In the genomic region with DNA sequence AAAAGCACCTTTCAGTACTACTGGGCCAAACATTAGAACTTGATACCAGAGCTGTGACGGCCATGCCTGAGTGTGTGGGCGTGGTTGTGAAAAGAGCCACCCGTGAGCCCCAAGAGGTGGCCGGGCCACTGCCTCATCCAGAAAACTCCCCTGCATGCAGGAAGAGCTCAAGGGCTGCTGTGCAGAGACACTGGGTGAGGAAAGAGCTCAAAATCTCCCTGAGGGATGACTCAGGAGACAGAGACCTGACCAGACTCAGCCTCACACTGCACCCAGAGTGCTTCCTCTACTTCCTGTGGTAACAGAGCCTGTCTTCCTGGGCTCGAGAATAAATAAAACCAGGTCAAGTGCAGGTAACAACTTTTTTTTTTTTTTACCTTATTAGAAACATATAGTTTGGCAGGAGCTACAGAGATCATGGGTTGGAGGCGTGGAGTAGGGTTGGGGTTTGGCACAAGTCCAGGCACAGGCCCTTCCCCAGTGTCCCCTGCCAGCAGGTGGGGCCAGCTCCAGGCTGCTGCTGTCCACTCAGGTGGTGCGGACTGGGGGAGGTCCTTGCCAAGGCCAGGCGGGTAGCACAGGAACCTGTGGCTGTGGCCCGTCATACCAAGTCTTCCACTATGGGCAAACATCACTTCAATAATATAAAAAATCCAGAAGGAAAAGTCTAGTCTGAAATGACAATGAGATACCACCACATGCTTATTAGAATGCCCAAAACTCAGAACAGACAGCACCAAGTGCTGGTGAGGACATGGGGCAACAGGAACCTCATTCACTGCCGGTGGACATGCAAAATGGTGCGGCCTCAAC, we compare ENCODE assay signal across 8 cellular contexts. TPM values are rescaled to one million over a fixed set of nuclear protein-coding genes. Genes with fewer than 3 reads are reported as not detected.
DNase-seq lines count a peak whose midpoint lies in the region; ATAC-seq and TF ChIP-seq lines count a peak whose summit lies in the region.

No MANE protein-coding gene starts in this region.

- DNase-seq in NCI-H226: peak; percentile 67
- DNase-seq in activated T-cell treated with anti-CD3 and anti-CD28 coated beads for 48 hours (ENCODE audit: low read depth): peak; percentile 52
- DNase-seq in hepatic stellate cell (ENCODE audit: low spot score): peak; percentile 83
- DNase-seq in stimulated activated CD8-positive, alpha-beta memory T cell treated with anti-CD3 and anti-CD28 coated beads, Interleukin-2, amount 100 ng/mL, for 48 hours (ENCODE audit: low read depth in 2 of 2): peak; percentile 32 to 42
- DNase-seq in superior temporal gyrus (ENCODE audit: extremely low spot score): no peak
- no peak for DNase-seq in OCI-LY7 (ENCODE audit: low spot score)
- DNase-seq in NCI-H2107 treated with DMSO at 0.1 percent for 48 hours (lab: John Stamatoyannopoulos, UW; ENCODE audit: unreplicated experiment): no peak

- CTCF ChIA-PET in OCI-LY7 (lab: Charles Lee; ENCODE audit: unreplicated experiment): no interaction called here

- peaks cover 19% of the 10 kb centered on the region for H3K4me1 ChIP-seq in OCI-LY7 (ENCODE audit: insufficient read depth, low read length, poor library complexity, severe bottlenecking)

- peaks cover 22% of the 10 kb centered on the region; the same call in 1 of the 2 replicates for H3K79me2 ChIP-seq in OCI-LY7 (ENCODE audit: insufficient read depth, low read depth, low read length)

- peak; percentile 47 for ATAC-seq in GM18520 (IDR thresholded peaks at IDR 0.05; ENCODE audit: unreplicated experiment)

- intact Hi-C loops in OCI-LY7 (cut with micrococcal nuclease; ENCODE audit: unreplicated experiment): no loop called here

- peaks cover 10% of the 10 kb centered on the region; the same call in 1 of the 2 replicates for H4K20me1 ChIP-seq in OCI-LY7 (ENCODE audit: insufficient read depth, low read length)

- H3K27ac ChIP-seq in OCI-LY7 (ENCODE audit: low read depth, low read length, poor library complexity, severe bottlenecking): no peak overlapping the region

- H3K4me2 ChIP-seq in OCI-LY7 (ENCODE audit: low read length): no peak overlapping the region

- no peak overlapping the region for H2AFZ ChIP-seq in OCI-LY7 (ENCODE audit: low read length)

- no peak for TF ChIP-seq CTCF in OCI-LY7 (conservative IDR thresholded peaks at IDR 0.05; ENCODE audit: low read length)

- H3K9me2 ChIP-seq in OCI-LY7 (ENCODE audit: insufficient read depth, low read length): no peaks in the 10 kb centered on the region

- BruUV-seq in OCI-LY7 (replicated peaks; lab: Mats Ljungman, UMichigan): no TSS peak

- H3K9me3 ChIP-seq in OCI-LY7 (ENCODE audit: low read length): no peaks in the 10 kb centered on the region

- H3K4me3 ChIP-seq in OCI-LY7 (ENCODE audit: low read depth, low read length, poor library complexity, severe bottlenecking): no peak overlapping the region

- no peaks in the 10 kb centered on the region for H3K36me3 ChIP-seq in OCI-LY7 (ENCODE audit: insufficient read depth, low read length)

- POLR2A ChIA-PET in OCI-LY7 (lab: Charles Lee): no interaction called here

RNA-seq across cellular contexts. Expression of gene ELL, which starts 25.5 kb away (rescaled TPM):
- total RNA-seq in OCI-LY7 (2014; rRNA removed; shearing (Covaris generic)): 14.4 and 18.7 TPM in 2 replicates
- total RNA-seq in OCI-LY7 (2022): 24.6 and 26.5 TPM in 2 replicates

RNA-seq across cellular contexts. Expression of gene FKBP8, which starts 47.0 kb away (rescaled TPM):
- total RNA-seq in OCI-LY7 (2014; rRNA removed; shearing (Covaris generic)): 159 and 200 TPM in 2 replicates
- 189 and 201 TPM in 2 replicates for total RNA-seq in OCI-LY7 (2022)

RNA-seq across cellular contexts. Expression of gene ISYNA1, which starts 58.4 kb away (rescaled TPM):
- 0.72 and 1.8 TPM in 2 replicates for total RNA-seq in OCI-LY7 (2014; rRNA removed; shearing (Covaris generic))
- total RNA-seq in OCI-LY7 (2022): 8.9 and 10.9 TPM in 2 replicates

Comparison
In these comparisons a context has a peak if more than half of its experiments do, and no peak if none do; other contexts are left out.
1. DNase-seq: peak in NCI-H226 (single experiment), activated T-cell treated with anti-CD3 and anti-CD28 coated beads for 48 hours (single experiment), hepatic stellate cell (single experiment) and stimulated activated CD8-positive, alpha-beta memory T cell treated with anti-CD3 and anti-CD28 coated beads, Interleukin-2, amount 100 ng/mL, for 48 hours (2 of 2); none in superior temporal gyrus (single experiment), OCI-LY7 (single experiment) and NCI-H2107 treated with DMSO at 0.1 percent for 48 hours (single experiment).